1 cellular context compared by ENCODE assay signal in the genomic region with DNA sequence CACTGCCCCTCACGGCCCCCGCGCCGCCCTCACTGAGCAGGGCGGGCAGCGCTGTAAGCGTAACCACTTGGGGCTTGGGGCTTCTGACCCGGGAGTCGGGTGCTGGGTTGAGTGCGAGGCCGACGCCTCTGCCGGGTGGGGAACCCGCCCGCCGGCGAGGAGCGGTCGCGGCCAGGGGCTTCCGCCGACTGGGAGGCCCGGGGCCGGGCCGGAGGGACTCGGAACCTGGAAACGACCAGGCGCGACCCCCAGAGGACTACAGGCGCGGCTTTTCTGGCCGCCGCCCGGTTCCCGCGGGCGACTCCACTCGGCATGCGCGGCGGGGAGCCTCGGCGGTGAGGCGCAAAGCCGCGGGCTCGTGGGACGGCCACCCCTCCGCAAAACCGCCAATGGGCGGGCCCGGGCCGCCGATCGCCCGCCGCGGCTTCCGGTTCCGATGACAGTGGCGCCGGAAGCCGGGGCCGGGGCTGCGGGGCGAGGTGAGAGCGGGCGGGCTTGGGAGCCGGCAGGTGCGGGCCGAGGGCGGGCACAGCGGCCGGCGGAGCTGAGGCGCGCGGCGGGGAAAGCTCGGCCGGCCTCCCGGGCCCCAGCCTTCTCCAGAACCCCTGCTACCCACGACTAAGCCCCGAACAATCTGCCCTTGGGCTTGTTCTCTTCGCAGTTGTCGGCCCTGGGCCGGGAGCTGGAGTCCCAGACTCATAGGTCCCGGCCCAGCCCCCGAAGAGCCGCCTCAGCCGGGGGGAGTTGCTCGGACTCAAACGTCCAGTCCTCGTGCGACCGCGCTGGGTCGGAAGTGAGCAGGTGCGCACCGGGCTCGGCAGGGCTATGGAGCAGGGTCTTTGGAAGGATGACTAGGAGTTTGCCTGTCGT.
TF ChIP-seq lines count a peak whose summit lies in the region.

A gene with protein sequence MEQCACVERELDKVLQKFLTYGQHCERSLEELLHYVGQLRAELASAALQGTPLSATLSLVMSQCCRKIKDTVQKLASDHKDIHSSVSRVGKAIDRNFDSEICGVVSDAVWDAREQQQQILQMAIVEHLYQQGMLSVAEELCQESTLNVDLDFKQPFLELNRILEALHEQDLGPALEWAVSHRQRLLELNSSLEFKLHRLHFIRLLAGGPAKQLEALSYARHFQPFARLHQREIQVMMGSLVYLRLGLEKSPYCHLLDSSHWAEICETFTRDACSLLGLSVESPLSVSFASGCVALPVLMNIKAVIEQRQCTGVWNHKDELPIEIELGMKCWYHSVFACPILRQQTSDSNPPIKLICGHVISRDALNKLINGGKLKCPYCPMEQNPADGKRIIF (plus strand): TSS at position 439 of the 870 bp plus-strand sequence. CDS start 7,106 bp downstream, outside the sequence.

TF ChIP-seq in HEK293, 187 proteins besides CTCF, POLR2A, EP300 and RAD21 (continued from another document):
- TF ChIP-seq, protein P1, sequence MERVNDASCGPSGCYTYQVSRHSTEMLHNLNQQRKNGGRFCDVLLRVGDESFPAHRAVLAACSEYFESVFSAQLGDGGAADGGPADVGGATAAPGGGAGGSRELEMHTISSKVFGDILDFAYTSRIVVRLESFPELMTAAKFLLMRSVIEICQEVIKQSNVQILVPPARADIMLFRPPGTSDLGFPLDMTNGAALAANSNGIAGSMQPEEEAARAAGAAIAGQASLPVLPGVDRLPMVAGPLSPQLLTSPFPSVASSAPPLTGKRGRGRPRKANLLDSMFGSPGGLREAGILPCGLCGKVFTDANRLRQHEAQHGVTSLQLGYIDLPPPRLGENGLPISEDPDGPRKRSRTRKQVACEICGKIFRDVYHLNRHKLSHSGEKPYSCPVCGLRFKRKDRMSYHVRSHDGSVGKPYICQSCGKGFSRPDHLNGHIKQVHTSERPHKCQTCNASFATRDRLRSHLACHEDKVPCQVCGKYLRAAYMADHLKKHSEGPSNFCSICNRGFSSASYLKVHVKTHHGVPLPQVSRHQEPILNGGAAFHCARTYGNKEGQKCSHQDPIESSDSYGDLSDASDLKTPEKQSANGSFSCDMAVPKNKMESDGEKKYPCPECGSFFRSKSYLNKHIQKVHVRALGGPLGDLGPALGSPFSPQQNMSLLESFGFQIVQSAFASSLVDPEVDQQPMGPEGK (tag by site-specific recombination; IDR thresholded peaks at IDR 0.05): peak; percentile 94
- no peak for TF ChIP-seq ZNF19 (tag by site-specific recombination; IDR thresholded peaks at IDR 0.05; ENCODE audit: low read depth)
